In genomic region chr12:118127867-118128266, GRCh38 we compare ENCODE assay signal across 1 cellular context.
TF ChIP-seq lines count a peak whose summit lies in the region.

No MANE protein-coding gene starts in this region.

TF ChIP-seq in endothelial cell of umbilical vein, 7 proteins besides CTCF, POLR2A, EP300 and RAD21:
- no peak for TF ChIP-seq POLR2AphosphoS5 (IDR thresholded peaks at IDR 0.05; ENCODE audit: insufficient read depth, low read depth, low read length)
- no peak for TF ChIP-seq EZH2 (IDR thresholded peaks at IDR 0.05; ENCODE audit: borderline replicate concordance, low read depth, low read length, severe bottlenecking)
- no peak for TF ChIP-seq MAX (IDR thresholded peaks at IDR 0.05; ENCODE audit: insufficient read depth, insufficient read length)
- TF ChIP-seq MYC (IDR thresholded peaks at IDR 0.05; ENCODE audit: low read depth, low read length), result no peak
- TF ChIP-seq GATA2 (IDR thresholded peaks at IDR 0.05; ENCODE audit: insufficient read depth, insufficient read length, low read depth, low read length), result no peak
- TF ChIP-seq JUN (IDR thresholded peaks at IDR 0.05; ENCODE audit: borderline replicate concordance, insufficient read depth, insufficient read length, low read depth), result no peak
- TF ChIP-seq FOS (IDR thresholded peaks at IDR 0.05; ENCODE audit: borderline replicate concordance, insufficient read depth, low read length), result no peak
